Comparison of ENCODE assay signal across 33 cellular contexts in the genomic region with DNA sequence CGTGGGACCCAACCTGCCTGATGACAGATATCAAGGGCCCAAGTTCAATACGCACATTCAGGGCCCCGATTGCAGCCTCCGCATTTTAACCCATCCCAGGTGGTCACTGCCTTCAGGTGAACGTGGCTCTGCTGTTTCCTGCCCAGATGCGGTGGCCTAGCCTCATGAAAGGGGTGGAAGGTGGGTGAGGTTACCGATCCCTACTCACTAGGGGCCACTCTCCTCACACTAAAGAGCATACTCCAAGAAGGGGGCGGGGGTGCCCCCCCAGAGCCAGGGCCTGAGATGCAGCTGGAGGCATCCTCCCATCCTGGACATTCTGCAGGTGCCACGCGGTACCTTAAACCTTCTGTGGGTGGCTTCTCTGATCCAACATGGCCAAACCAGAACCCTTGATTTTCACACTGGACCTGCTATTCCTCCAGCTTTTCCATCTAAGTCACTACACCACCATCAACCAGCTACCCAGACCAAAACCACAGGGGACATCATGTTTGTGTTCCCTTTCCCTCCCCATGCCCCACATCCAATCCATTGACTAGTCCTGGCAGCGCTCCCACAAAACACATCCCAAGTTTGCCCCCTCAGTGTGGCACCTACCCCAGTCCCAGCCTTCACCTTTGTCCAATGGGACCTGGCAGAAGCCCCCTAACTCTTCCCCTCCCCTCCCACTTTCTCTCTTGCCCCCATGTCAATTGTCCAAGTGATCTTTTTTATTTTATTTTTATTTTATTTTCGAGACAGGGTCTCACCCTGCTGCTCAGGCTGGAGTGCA. TPM values are rescaled to one million over a fixed set of nuclear protein-coding genes. Genes with fewer than 3 reads are reported as not detected.
"Had no signal": no experiment of that assay in that cellular context is flagged by ENCODE, and none has a peak within 500 bp of the region (broad histone marks: within the 10 kb centered on the region; RNA-seq: fewer than 3 reads in every experiment).

No MANE protein-coding gene starts in this region.

- H3K27ac ChIP-seq: adrenal gland, body of pancreas, breast epithelium, WERI-Rb-1 had no signal

- H3K4me1 ChIP-seq: adrenal gland, breast epithelium had no signal

- ATAC-seq: activated naive CD4-positive, alpha-beta T cell treated with anti-CD3 and anti-CD28 coated beads, Interleukin-2, amount 50 U/mL, for 72 hours; activated T-cell treated with anti-CD3 and anti-CD28 coated beads, Interleukin-2, amount 50 U/mL, for 4 hours; body of pancreas; SK-N-SH treated with all-trans-retinoic acid at 6 μM for 48 hours had no signal

- H3K4me3 ChIP-seq: adrenal gland, body of pancreas, breast epithelium, K562 had no signal

- H3K9me3 ChIP-seq: adrenal gland, body of pancreas had no signal

- DNase-seq: activated CD4-positive, alpha-beta memory T cell treated with anti-CD3 and anti-CD28 coated beads for 36 hours; activated CD4-positive, alpha-beta T cell treated with anti-CD3 and anti-CD28 coated beads, Interleukin-2, amount 50 U/mL, for 1 hour; activated CD4-positive, CD25-positive, alpha-beta regulatory T cell; activated CD8-positive, alpha-beta memory T cell treated with anti-CD3 and anti-CD28 coated beads, Interleukin-2, amount 50 U/mL, for 4 hours; activated gamma-delta T cell treated with Interleukin-2 at 50 U/mL for 16 hours; activated naive CD4-positive, alpha-beta T cell treated with anti-CD3 and anti-CD28 coated beads for 36 hours; activated T-cell treated with anti-CD3 and anti-CD28 coated beads for 4 hours; activated T-cell treated with anti-CD3 and anti-CD28 coated beads, Interleukin-2, amount 50 U/mL, for 4 hours; adrenal gland; body of pancreas; IMR-90; NCI-H1105; NCI-H1417 treated with DMSO at 0.1 percent for 48 hours; NCI-H187 treated with DMSO at 0.1 percent for 48 hours; NCI-H2081 treated with DMSO at 0.1 percent for 48 hours; NCI-H226; NCI-H446 treated with DMSO at 0.1 percent for 48 hours; SHP77 treated with DMSO at 0.1 percent for 48 hours; SW 1271; T-helper 1 cell; T-helper 2 cell; T-helper 9 cell had no signal

- H3K27me3 ChIP-seq: adrenal gland, body of pancreas, breast epithelium had no signal

- H3K36me3 ChIP-seq: adrenal gland, breast epithelium, WERI-Rb-1 had no signal

RNA-seq across cellular contexts. Expression of a gene that starts 30.0 kb away (rescaled TPM):
- total RNA-seq: activated CD4-positive, alpha-beta memory T cell treated with anti-CD3 and anti-CD28 coated beads for 36 hours; activated naive CD4-positive, alpha-beta T cell treated with anti-CD3 and anti-CD28 coated beads for 36 hours; activated naive CD4-positive, alpha-beta T cell treated with anti-CD3 and anti-CD28 coated beads, Interleukin-2, amount 50 U/mL, for 72 hours; activated T-cell treated with anti-CD3 and anti-CD28 coated beads, Interleukin-2, amount 50 U/mL, for 4 hours; activated T-helper 1 cell treated with anti-CD3 and anti-CD28 coated beads, Interleukin-12 subunit alpha, Interleukin-12 subunit beta, Interleukin-2, Interleukin-4 antibody, amounts not matched to agents 30 ng/mL and 10 ng/mL and 1 ng/mL, durations not matched to agents 14 hours and 24 hours and 36 hours; astrocyte; body of pancreas; breast epithelium; cardiac septum; IMR-90; K562; M059J; RPMI7951; SK-MEL-5 had no signal
- polyA plus RNA-seq: IMR-90, K562 had no signal
